ENCODE assay signal across 11 cellular contexts in genomic region chr22:46767249-46767985, GRCh38. TPM values are rescaled to one million over a fixed set of nuclear protein-coding genes. Genes with fewer than 3 reads are reported as not detected.
DNase-seq lines count a peak whose midpoint lies in the region; ATAC-seq and TF ChIP-seq lines count a peak whose summit lies in the region.
"Had no signal": no experiment of that assay in that cellular context is flagged by ENCODE, and none has a peak within 500 bp of the region (broad histone marks: within the 10 kb centered on the region; RNA-seq: fewer than 3 reads in every experiment).

No MANE protein-coding gene starts in this region.

- no peaks in the 10 kb centered on the region for H3K9me3 ChIP-seq in right cardiac atrium (ENCODE audit: control insufficient read depth, low read length)
- no peaks in the 10 kb centered on the region for H3K9me3 ChIP-seq in thyroid gland
- H3K9me3 ChIP-seq: esophagus muscularis mucosa had no signal

- peaks cover 73% of the 10 kb centered on the region for H3K4me1 Mint-ChIP-seq in activated naive CD4-positive, alpha-beta T cell treated with anti-CD3 and anti-CD28 coated beads, Interleukin-2, amount 50 U/mL, for 24 hours
- H3K4me1 Mint-ChIP-seq in activated CD4-positive, alpha-beta memory T cell treated with anti-CD3 and anti-CD28 coated beads, Interleukin-2, amount 10 ng/mL, durations not matched to agents 7 days and 5 days = peaks cover 64% of the 10 kb centered on the region

- H3K27me3 ChIP-seq in right cardiac atrium (ENCODE audit: control insufficient read depth, insufficient read depth) (no peaks in the 10 kb centered on the region), thyroid gland (no peaks in the 10 kb centered on the region)
- H3K27me3 ChIP-seq: esophagus muscularis mucosa had no signal

- peak overlapping the region; percentile 84 for H3K27ac Mint-ChIP-seq in activated naive CD4-positive, alpha-beta T cell treated with anti-CD3 and anti-CD28 coated beads, Interleukin-2, amount 50 U/mL, for 24 hours
- H3K27ac Mint-ChIP-seq in activated CD4-positive, alpha-beta memory T cell treated with anti-CD3 and anti-CD28 coated beads, Interleukin-2, amount 10 ng/mL, durations not matched to agents 7 days and 5 days = peak overlapping the region; percentile 22

- intact Hi-C loops in right cardiac atrium (cut with DNase I) (no loop called here), thyroid gland (cut with DNase I) (no loop called here)

- CTCF ChIA-PET in activated CD4-positive, alpha-beta memory T cell treated with anti-CD3 and anti-CD28 coated beads, Interleukin-2, amount 10 ng/mL, durations not matched to agents 7 days and 5 days (lab: Charles Lee) = interaction anchor here (1.9 kb wide), 1 partner anchor 9 kb away, joined by 8 read pairs; no protein-coding TSS in a partner anchor

- 94% methylated on average over 11 of the region's 11 CpGs for WGBS in right cardiac atrium
- 92 to 94% methylated on average over 11 of the region's 11 CpGs for WGBS in thyroid gland, 2 donors

- H3K9me3 Mint-ChIP-seq in activated naive CD4-positive, alpha-beta T cell treated with anti-CD3 and anti-CD28 coated beads, Interleukin-2, amount 50 U/mL, for 24 hours = no peaks in the 10 kb centered on the region
- H3K9me3 Mint-ChIP-seq in activated CD4-positive, alpha-beta memory T cell treated with anti-CD3 and anti-CD28 coated beads, Interleukin-2, amount 10 ng/mL, durations not matched to agents 7 days and 5 days = no peaks in the 10 kb centered on the region

- no peak for DNase-seq in activated naive CD4-positive, alpha-beta T cell treated with anti-CD3 and anti-CD28 coated beads, Interleukin-2, amount 50 U/mL, for 16 hours
- DNase-seq in activated CD4-positive, alpha-beta memory T cell treated with anti-CD3 and anti-CD28 coated beads, Interleukin-2, amount 10 ng/mL, durations not matched to agents 7 days and 5 days = no peak
- peak in 2 of 3 donors; percentile 26 to 40 for DNase-seq in right cardiac atrium
- DNase-seq in thyroid gland = no peak
- no peak for DNase-seq in OCI-M1 (lab: John Stamatoyannopoulos, UW)
- DNase-seq: SIG-M5; stimulated activated CD4-positive, alpha-beta T cell treated with anti-CD3 and anti-CD28 coated beads, Interleukin-15, amount 100 ng/mL, for 24 hours had no signal

- H3K36me3 Mint-ChIP-seq in activated naive CD4-positive, alpha-beta T cell treated with anti-CD3 and anti-CD28 coated beads, Interleukin-2, amount 50 U/mL, for 24 hours = peaks cover 1% of the 10 kb centered on the region
- H3K36me3 Mint-ChIP-seq in activated CD4-positive, alpha-beta memory T cell treated with anti-CD3 and anti-CD28 coated beads, Interleukin-2, amount 10 ng/mL, durations not matched to agents 7 days and 5 days (ENCODE audit: low read depth) = peaks cover 39% of the 10 kb centered on the region

- ATAC-seq in right cardiac atrium (no peak), HG03378 (IDR thresholded peaks at IDR 0.05; ENCODE audit: unreplicated experiment) (no peak), GM18873 (IDR thresholded peaks at IDR 0.05; ENCODE audit: low FRiP score, unreplicated experiment) (no peak)

- no peak for TF ChIP-seq POLR2A in thyroid gland (IDR thresholded peaks at IDR 0.05)

- H3K4me3 Mint-ChIP-seq in activated naive CD4-positive, alpha-beta T cell treated with anti-CD3 and anti-CD28 coated beads, Interleukin-2, amount 50 U/mL, for 24 hours = no peak overlapping the region
- no peak overlapping the region for H3K4me3 Mint-ChIP-seq in activated CD4-positive, alpha-beta memory T cell treated with anti-CD3 and anti-CD28 coated beads, Interleukin-2, amount 10 ng/mL, durations not matched to agents 7 days and 5 days

- H3K27ac ChIP-seq in right cardiac atrium (ENCODE audit: low read length) (no peak overlapping the region), thyroid gland (peak overlapping the region; percentile 87 to 94 (median 89))

- H3K4me1 ChIP-seq in right cardiac atrium (ENCODE audit: control insufficient read depth, insufficient read depth, low read length) = peaks cover 12% of the 10 kb centered on the region
- H3K4me1 ChIP-seq in thyroid gland = peaks cover 37 to 49% of the 10 kb centered on the region in 2 donors

- H3K36me3 ChIP-seq in thyroid gland = no peaks in the 10 kb centered on the region

- TF ChIP-seq CTCF in thyroid gland (IDR thresholded peaks at IDR 0.05) = no peak

- H3K27me3 Mint-ChIP-seq in activated naive CD4-positive, alpha-beta T cell treated with anti-CD3 and anti-CD28 coated beads, Interleukin-2, amount 50 U/mL, for 24 hours = no peaks in the 10 kb centered on the region
- H3K27me3 Mint-ChIP-seq in activated CD4-positive, alpha-beta memory T cell treated with anti-CD3 and anti-CD28 coated beads, Interleukin-2, amount 10 ng/mL, durations not matched to agents 7 days and 5 days = no peaks in the 10 kb centered on the region

- POLR2A ChIA-PET in activated CD4-positive, alpha-beta memory T cell treated with anti-CD3 and anti-CD28 coated beads, Interleukin-2, amount 10 ng/mL, durations not matched to agents 7 days and 5 days (lab: Charles Lee) = interaction anchor here (1.3 kb wide), 1 partner anchor 18 kb away, joined by 4 read pairs; no protein-coding TSS in a partner anchor

- H3K4me3 ChIP-seq in right cardiac atrium (ENCODE audit: low read length) = no peak overlapping the region
- H3K4me3 ChIP-seq in thyroid gland (replicated peaks in 1 of 3) = no peak overlapping the region
- H3K4me3 ChIP-seq: esophagus muscularis mucosa had no signal

RNA-seq across cellular contexts. Expression of gene TBC1D22A, which starts 5.0 kb away (rescaled TPM):
- 10 to 100 TPM; 38.5 to 41.0 TPM for total RNA-seq in activated CD4-positive, alpha-beta memory T cell treated with anti-CD3 and anti-CD28 coated beads, Interleukin-2, amount 10 ng/mL, durations not matched to agents 7 days and 5 days
- total RNA-seq in right cardiac atrium (10 to 100 TPM; 15.3 to 17.3 (median 16.4) TPM), thyroid gland (10 to 100 TPM; 26.7 to 34.6 (median 33.2) TPM)
- polyA plus RNA-seq in right cardiac atrium = 12.0 TPM

RNA-seq across cellular contexts. Expression of gene CERK, which starts 29.4 kb away (rescaled TPM):
- 10 to 100 TPM; 68.7 to 73.4 TPM for total RNA-seq in activated CD4-positive, alpha-beta memory T cell treated with anti-CD3 and anti-CD28 coated beads, Interleukin-2, amount 10 ng/mL, durations not matched to agents 7 days and 5 days
- total RNA-seq in right cardiac atrium = 10 to 100 TPM; 59.5 to 83.5 (median 68.7) TPM
- 32.6 TPM for polyA plus RNA-seq in right cardiac atrium
- total RNA-seq in thyroid gland = 10 to 100 TPM; 74.6 to 84.7 (median 81.5) TPM

Comparison
In these comparisons a context has a peak if more than half of its experiments do, and no peak if none do; other contexts are left out.
1. DNase-seq: peak in right cardiac atrium (2 of 3); none in activated naive CD4-positive, alpha-beta T cell treated with anti-CD3 and anti-CD28 coated beads, Interleukin-2, amount 50 U/mL, for 16 hours (single experiment), activated CD4-positive, alpha-beta memory T cell treated with anti-CD3 and anti-CD28 coated beads, Interleukin-2, amount 10 ng/mL, durations not matched to agents 7 days and 5 days (single experiment), thyroid gland (0 of 2) and OCI-M1 (single experiment).